Comparison of ENCODE assay signal across 9 cellular contexts in the genomic region with DNA sequence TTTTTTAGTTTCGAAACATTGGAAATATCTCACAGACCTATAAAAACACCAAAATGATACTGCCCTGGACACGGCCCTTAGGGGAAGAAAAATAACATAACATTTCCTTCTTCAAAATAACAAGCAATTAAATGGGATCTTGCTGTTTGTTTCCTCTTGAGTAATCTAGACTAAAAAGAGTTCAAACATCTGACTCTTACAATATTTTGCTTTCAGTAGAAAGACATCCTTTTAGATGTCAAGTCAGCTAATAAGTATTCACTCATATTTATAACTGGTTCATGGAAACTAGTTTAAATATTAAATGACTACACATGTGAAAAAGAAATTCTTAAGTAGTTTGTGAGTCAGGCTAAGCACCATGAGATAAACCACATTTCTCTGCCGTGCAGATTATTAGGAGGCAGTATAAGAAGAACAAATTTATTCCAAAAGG.
DNase-seq lines count a peak whose midpoint lies in the region; ATAC-seq and TF ChIP-seq lines count a peak whose summit lies in the region.
"Had no signal": no experiment of that assay in that cellular context is flagged by ENCODE, and none has a peak within 500 bp of the region (broad histone marks: within the 10 kb centered on the region; RNA-seq: fewer than 3 reads in every experiment).

No MANE protein-coding gene starts in this region.

- intact Hi-C loops in naive thymus-derived CD4-positive, alpha-beta T cell (cut with micrococcal nuclease): loop anchor here in 1 of 2 donors (5.0 kb wide), 3 partner anchors 86 to 181 kb away; a partner anchor contains a TSS

- DNase-seq in EH (ENCODE audit: low read depth) (peak; percentile 83), Peyer's patch (no peak), fibroblast of peridontal ligament (ENCODE audit: extremely low read depth) (peak; percentile 64), retinal pigment epithelial cell (ENCODE audit: low read depth) (peak; percentile 41), cerebellum (ENCODE audit: low spot score) (no peak), NCI-H2171 treated with DMSO at 0.1 percent for 48 hours (lab: John Stamatoyannopoulos, UW) (no peak)
- no peak for DNase-seq in naive thymus-derived CD4-positive, alpha-beta T cell
- DNase-seq: stimulated activated CD8-positive, alpha-beta memory T cell treated with anti-CD3 and anti-CD28 coated beads, Interleukin-4, amount 100 ng/mL, for 48 hours had no signal

- no peak for ATAC-seq in naive thymus-derived CD4-positive, alpha-beta T cell
- ATAC-seq in HG03354 (IDR thresholded peaks at IDR 0.05; ENCODE audit: poor library complexity, severe bottlenecking, unreplicated experiment): no peak

- H3K36me3 ChIP-seq in Peyer's patch: no peaks in the 10 kb centered on the region
- no peaks in the 10 kb centered on the region for H3K36me3 ChIP-seq in naive thymus-derived CD4-positive, alpha-beta T cell (ENCODE audit: control insufficient read depth in 2 of 3, insufficient read depth in 3 of 3, low read length in 3 of 3)

- peaks cover 0 to 53% (median 3%) of the 10 kb centered on the region in 4 donors for H3K4me1 ChIP-seq in Peyer's patch
- no peaks in the 10 kb centered on the region for H3K4me1 ChIP-seq in naive thymus-derived CD4-positive, alpha-beta T cell (ENCODE audit: control insufficient read depth in 2 of 2, insufficient read depth in 2 of 2, low read length in 2 of 2)

- TF ChIP-seq CTCF in Peyer's patch (IDR thresholded peaks at IDR 0.05): no peak
- no peak for TF ChIP-seq CTCF in retinal pigment epithelial cell (conservative IDR thresholded peaks at IDR 0.05; ENCODE audit: low read depth, low read length)

- no peak overlapping the region for H3K4me3 Mint-ChIP-seq in naive thymus-derived CD4-positive, alpha-beta T cell

- H3K27me3 ChIP-seq in Peyer's patch: no peaks in the 10 kb centered on the region
- no peaks in the 10 kb centered on the region for H3K27me3 ChIP-seq in naive thymus-derived CD4-positive, alpha-beta T cell (ENCODE audit: control insufficient read depth in 2 of 2, insufficient read depth in 2 of 2, low read length in 2 of 2)

- peaks cover 0 to 5% (median 0%) of the 10 kb centered on the region in 11 donors for H3K9me3 Mint-ChIP-seq in naive thymus-derived CD4-positive, alpha-beta T cell

- no peak overlapping the region for H3K4me3 ChIP-seq in Peyer's patch
- H3K4me3 ChIP-seq in retinal pigment epithelial cell (ENCODE audit: low read length): no peak overlapping the region
- H3K4me3 ChIP-seq in naive thymus-derived CD4-positive, alpha-beta T cell (ENCODE audit: low read length): no peak overlapping the region

- peaks cover 0 to 9% (median 0%) of the 10 kb centered on the region in 5 donors for H3K27me3 Mint-ChIP-seq in naive thymus-derived CD4-positive, alpha-beta T cell

- H3K9me3 ChIP-seq in Peyer's patch: no peaks in the 10 kb centered on the region
- no peaks in the 10 kb centered on the region for H3K9me3 ChIP-seq in naive thymus-derived CD4-positive, alpha-beta T cell (ENCODE audit: control insufficient read depth in 2 of 3, low read length in 3 of 3)

- POLR2A ChIA-PET in naive thymus-derived CD4-positive, alpha-beta T cell (lab: Charles Lee): no interaction called here

- peaks cover 0 to 15% (median 0%) of the 10 kb centered on the region in 5 donors for H3K36me3 Mint-ChIP-seq in naive thymus-derived CD4-positive, alpha-beta T cell

- TF ChIP-seq POLR2A in Peyer's patch (IDR thresholded peaks at IDR 0.05): no peak

- peak overlapping the region in 1 of 9 donors; percentile 29 for H3K27ac Mint-ChIP-seq in naive thymus-derived CD4-positive, alpha-beta T cell

- CTCF ChIA-PET in naive thymus-derived CD4-positive, alpha-beta T cell (lab: Charles Lee): no interaction called here

- H3K27ac ChIP-seq in Peyer's patch: peak overlapping the region in 3 of 4 donors; percentile 14 to 71 (median 69)
- H3K27ac ChIP-seq in naive thymus-derived CD4-positive, alpha-beta T cell (ENCODE audit: low read depth, low read length): no peak overlapping the region

- H3K4me1 Mint-ChIP-seq in naive thymus-derived CD4-positive, alpha-beta T cell: peaks cover 0 to 35% (median 7%) of the 10 kb centered on the region in 7 donors

Comparison
In these comparisons a context has a peak if more than half of its experiments do, and no peak if none do; other contexts are left out.
1. DNase-seq: peak in EH (single experiment), fibroblast of peridontal ligament (single experiment) and retinal pigment epithelial cell (single experiment); none in Peyer's patch (0 of 3), cerebellum (single experiment), naive thymus-derived CD4-positive, alpha-beta T cell (0 of 9) and NCI-H2171 treated with DMSO at 0.1 percent for 48 hours (single experiment).